Comparison of ENCODE assay signal across 8 cellular contexts in the genomic region with DNA sequence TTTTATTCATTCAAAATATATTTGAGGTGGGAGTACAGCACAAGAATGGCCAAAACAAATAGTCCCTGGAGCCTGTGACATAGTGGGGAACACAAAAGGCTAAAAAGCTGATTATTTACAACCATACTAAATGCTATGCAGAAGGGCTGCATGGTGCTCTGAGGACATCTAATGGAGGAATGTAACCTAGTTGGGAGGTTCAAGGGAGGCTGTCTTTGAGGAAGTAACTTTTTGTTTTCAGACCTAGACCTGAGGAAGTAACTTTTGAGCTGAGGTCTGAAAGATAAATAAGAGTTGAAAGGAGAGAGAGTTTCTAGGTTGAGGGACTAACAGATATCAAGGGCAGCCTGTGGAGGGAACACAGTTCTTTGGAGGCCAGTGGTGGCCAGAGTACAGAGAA. TPM values are rescaled to one million over a fixed set of nuclear protein-coding genes. Genes with fewer than 3 reads are reported as not detected.
DNase-seq lines count a peak whose midpoint lies in the region; ATAC-seq, FAIRE-seq and TF ChIP-seq lines count a peak whose summit lies in the region.

No MANE protein-coding gene starts in this region.

- peaks cover 6% of the 10 kb centered on the region for H3K4me1 Mint-ChIP-seq in CD14-positive monocyte
- H3K4me1 Mint-ChIP-seq in activated CD4-positive, alpha-beta memory T cell treated with anti-CD3 and anti-CD28 coated beads for 36 hours (ENCODE audit: low read depth), result peaks cover 35% of the 10 kb centered on the region

- no peak overlapping the region for H3K4me3 ChIP-seq in retinal pigment epithelial cell (ENCODE audit: low read length)

- no peak for TF ChIP-seq POLR2A in GM12891 (IDR thresholded peaks at IDR 0.05; ENCODE audit: low read depth, low read length)

- CTCF ChIA-PET in activated CD4-positive, alpha-beta memory T cell treated with anti-CD3 and anti-CD28 coated beads for 36 hours (lab: Charles Lee), result interaction anchor here (0.6 to 6.7 kb wide), 18 partner anchors 10 to 220 kb away, joined by 3 to 200 read pairs (median 6); a partner anchor contains a TSS

- TF ChIP-seq CTCF in CD14-positive monocyte (IDR thresholded peaks at IDR 0.05), result peak; percentile 44
- peak; percentile 79 for TF ChIP-seq CTCF in retinal pigment epithelial cell (conservative IDR thresholded peaks at IDR 0.05; ENCODE audit: low read depth, low read length)

- intact Hi-C loops in CD14-positive monocyte (cut with micrococcal nuclease), result loop anchor here in 1 of 2 donors (5.0 kb wide), 1 partner anchor 140 kb away; no protein-coding TSS in a partner anchor
- intact Hi-C loops in activated CD4-positive, alpha-beta memory T cell treated with anti-CD3 and anti-CD28 coated beads for 36 hours (cut with micrococcal nuclease), result loop anchor here (1.0 kb wide), 3 partner anchors 11 to 149 kb away; no protein-coding TSS in a partner anchor

- POLR2A ChIA-PET in activated CD4-positive, alpha-beta memory T cell treated with anti-CD3 and anti-CD28 coated beads for 36 hours (lab: Charles Lee), result interaction anchor here (0.6 kb wide), 1 partner anchor 145 kb away, joined by 4 read pairs; no protein-coding TSS in a partner anchor

- no peak for DNase-seq in CD14-positive monocyte (ENCODE audit: low spot score)
- peak; percentile 36 for DNase-seq in GM12891 (ENCODE audit: insufficient read length, low spot score)
- DNase-seq in NCI-H146 treated with DMSO at 0.1 percent for 48 hours (lab: John Stamatoyannopoulos, UW; ENCODE audit: unreplicated experiment), result peak; percentile 69
- peak; percentile 50 for DNase-seq in activated CD4-positive, alpha-beta memory T cell treated with anti-CD3 and anti-CD28 coated beads for 36 hours
- DNase-seq in globus pallidus (ENCODE audit: low spot score), result peak; percentile 72
- DNase-seq in retinal pigment epithelial cell (ENCODE audit: low read depth), result no peak
- no peak for DNase-seq in hepatic stellate cell (ENCODE audit: low spot score)

- no peak overlapping the region for H3K27ac Mint-ChIP-seq in CD14-positive monocyte
- H3K27ac Mint-ChIP-seq in activated CD4-positive, alpha-beta memory T cell treated with anti-CD3 and anti-CD28 coated beads for 36 hours, result no peak overlapping the region

- peak; percentile 90 for FAIRE-seq in GM12891 (lab: Jason Lieb, UNC)

- H3K9me3 Mint-ChIP-seq in CD14-positive monocyte, result no peaks in the 10 kb centered on the region
- no peaks in the 10 kb centered on the region for H3K9me3 Mint-ChIP-seq in activated CD4-positive, alpha-beta memory T cell treated with anti-CD3 and anti-CD28 coated beads for 36 hours

- H3K4me3 Mint-ChIP-seq in CD14-positive monocyte, result no peak overlapping the region
- H3K4me3 Mint-ChIP-seq in activated CD4-positive, alpha-beta memory T cell treated with anti-CD3 and anti-CD28 coated beads for 36 hours, result no peak overlapping the region

- peak; percentile 72 for ATAC-seq in HG02642 (IDR thresholded peaks at IDR 0.05; ENCODE audit: poor library complexity, unreplicated experiment)

- H3K27me3 Mint-ChIP-seq in CD14-positive monocyte (ENCODE audit: low read depth in 3 of 3), result no peaks in the 10 kb centered on the region
- no peaks in the 10 kb centered on the region for H3K27me3 Mint-ChIP-seq in activated CD4-positive, alpha-beta memory T cell treated with anti-CD3 and anti-CD28 coated beads for 36 hours

- peaks cover 5% of the 10 kb centered on the region in 2 donors for H3K36me3 Mint-ChIP-seq in CD14-positive monocyte
- H3K36me3 Mint-ChIP-seq in activated CD4-positive, alpha-beta memory T cell treated with anti-CD3 and anti-CD28 coated beads for 36 hours, result peaks cover 6% of the 10 kb centered on the region

TF ChIP-seq in GM12891, 5 proteins besides CTCF, POLR2A, EP300 and RAD21:
- TF ChIP-seq PAX5 (IDR thresholded peaks at IDR 0.05; ENCODE audit: insufficient read depth, low read length, severe bottlenecking), result no peak
- TF ChIP-seq POU2F2 (IDR thresholded peaks at IDR 0.05; ENCODE audit: low read depth, low read length), result 0 out of 2 replicates have a peak, but pooled peaks have one; percentile 38
- no peak for TF ChIP-seq SPI1 (IDR thresholded peaks at IDR 0.05; ENCODE audit: low read depth, low read length)

RNA-seq across cellular contexts. Expression of a gene that starts 34.8 kb away (rescaled TPM):
- 10 to 100 TPM in 1 of 2 donors, 1 to 10 TPM in 1; 8.8 to 13.5 TPM for polyA plus RNA-seq in CD14-positive monocyte
- polyA plus RNA-seq in GM12891 (2012; ENCODE audit: low read depth, missing spikeins), result 1.4 TPM
- total RNA-seq in activated CD4-positive, alpha-beta memory T cell treated with anti-CD3 and anti-CD28 coated beads for 36 hours, result 10 to 100 TPM; 34.7 to 35.0 TPM

Comparison
In these comparisons a context has a peak if more than half of its experiments do, and no peak if none do; other contexts are left out.
1. DNase-seq: peak in GM12891 (single experiment), NCI-H146 treated with DMSO at 0.1 percent for 48 hours (single experiment), activated CD4-positive, alpha-beta memory T cell treated with anti-CD3 and anti-CD28 coated beads for 36 hours (single experiment) and globus pallidus (single experiment); none in CD14-positive monocyte (single experiment), retinal pigment epithelial cell (single experiment) and hepatic stellate cell (single experiment).